ENCODE assay signal across 8 cellular contexts in genomic region chr12:128829870-128830504, GRCh38. TPM values are rescaled to one million over a fixed set of nuclear protein-coding genes. Genes with fewer than 3 reads are reported as not detected.
DNase-seq lines count a peak whose midpoint lies in the region; ATAC-seq, FAIRE-seq and TF ChIP-seq lines count a peak whose summit lies in the region.

No MANE protein-coding gene starts in this region.

- H3K27me3 Mint-ChIP-seq in neural crest cell (ENCODE audit: low read depth): no peaks in the 10 kb centered on the region

- no peak overlapping the region for H3K9ac ChIP-seq in kidney (ENCODE audit: low read length in 2 of 2)

- no peaks in the 10 kb centered on the region for H3K9me3 Mint-ChIP-seq in neural crest cell

- peaks cover 8% of the 10 kb centered on the region for H3K4me1 Mint-ChIP-seq in neural crest cell

- DNase-seq in Ammon's horn (ENCODE audit: low spot score) (peak; percentile 71), SKM-1 treated with dmso at 0.1 percent for 144 hours (lab: John Stamatoyannopoulos, UW; ENCODE audit: unreplicated experiment) (peak; percentile 33), neural crest cell (ENCODE audit: low read depth, low spot score) (no peak), NCI-H1417 (lab: John Stamatoyannopoulos, UW) (no peak), NCI-H446 (lab: John Stamatoyannopoulos, UW) (no peak), kidney (no peak)

- intact Hi-C loops in kidney (cut with DNase I): no loop called here

- no peak for TF ChIP-seq CTCF in neural crest cell (conservative IDR thresholded peaks at IDR 0.05)
- no peak for TF ChIP-seq CTCF in kidney (IDR thresholded peaks at IDR 0.05; ENCODE audit: borderline replicate concordance, extremely low read depth, insufficient read depth)

- no peaks in the 10 kb centered on the region for H3K36me3 Mint-ChIP-seq in neural crest cell (ENCODE audit: low read depth)

- H3K27ac ChIP-seq in kidney (ENCODE audit: low read depth in 2 of 2, low read length in 2 of 2): no peak overlapping the region

- H3K27ac Mint-ChIP-seq in neural crest cell (ENCODE audit: unreplicated experiment): no peak overlapping the region

- H3K36me3 ChIP-seq in kidney (ENCODE audit: control insufficient read depth in 1 of 2, insufficient read depth in 2 of 2, low read length in 2 of 2): no peaks in the 10 kb centered on the region

- H3K4me3 Mint-ChIP-seq in neural crest cell: peak overlapping the region; percentile 35

- no peak overlapping the region for H3K4me3 ChIP-seq in kidney (ENCODE audit: low read length in 2 of 2)

- no peaks in the 10 kb centered on the region for H3K4me1 ChIP-seq in kidney (ENCODE audit: control insufficient read depth in 1 of 2, insufficient read depth in 1 of 2, low read depth in 1 of 2, low read length in 2 of 2)

- peaks cover 0 to 5% of the 10 kb centered on the region in 2 donors for H3K9me3 ChIP-seq in kidney (ENCODE audit: control insufficient read depth in 1 of 2, low read length in 2 of 2)

- ATAC-seq in GM19025 (IDR thresholded peaks at IDR 0.05; ENCODE audit: low read depth, unreplicated experiment) (peak; percentile 86), HG03095 (IDR thresholded peaks at IDR 0.05; ENCODE audit: unreplicated experiment) (peak; percentile 86)

- FAIRE-seq in kidney (lab: Jason Lieb, UNC): no peak

RNA-seq across cellular contexts. Expression of gene SLC15A4, which starts 6.2 kb away (rescaled TPM):
- total RNA-seq in neural crest cell (19.4 TPM in 2 replicates), kidney (32.4 TPM)
- polyA plus RNA-seq in kidney (ENCODE audit: insufficient read depth, low read depth, low replicate concordance): 11.3 TPM

RNA-seq across cellular contexts. Expression of gene GLT1D1, which starts 23.3 kb away (rescaled TPM):
- total RNA-seq in neural crest cell (7.4 and 8.6 TPM in 2 replicates), kidney (0.41 TPM)
- polyA plus RNA-seq in kidney (ENCODE audit: insufficient read depth, low read depth, low replicate concordance): 0.45 TPM

Comparison
In these comparisons a context has a peak if more than half of its experiments do, and no peak if none do; other contexts are left out.
1. DNase-seq: peak in Ammon's horn (single experiment) and SKM-1 treated with dmso at 0.1 percent for 144 hours (single experiment); none in neural crest cell (single experiment), NCI-H1417 (0 of 3), NCI-H446 (0 of 2) and kidney (single experiment).